Comparison of ENCODE assay signal across 8 cellular contexts in genomic region chr16:30761427-30761927, GRCh38. TPM values are rescaled to one million over a fixed set of nuclear protein-coding genes. Genes with fewer than 3 reads are reported as not detected.
DNase-seq lines count a peak whose midpoint lies in the region; ATAC-seq and TF ChIP-seq lines count a peak whose summit lies in the region.

No MANE protein-coding gene starts in this region.

- H3K4me1 Mint-ChIP-seq in T-helper 2 cell treated with Interferon-gamma antibody and Interleukin-4, amounts not matched to agents 5 μg/mL and 100 μg/mL, for 36 hours (ENCODE audit: low read depth), result peaks cover 13% of the 10 kb centered on the region
- H3K4me1 Mint-ChIP-seq in stimulated activated memory B cell treated with anti-CD40 and anti-IgM and Interleukin-4, amounts not matched to agents 10 μg/mL and 1 μg/mL and 100 μg/mL, for 72 hours, result peaks cover 46% of the 10 kb centered on the region

- H3K4me3 ChIP-seq in KMS-11 (IDR thresholded peaks at IDR 0.05; ENCODE audit: insufficient read depth, low read depth, low read length) (no peak overlapping the region), mammary epithelial cell (replicated peaks in 1 of 3; ENCODE audit: insufficient read depth in 1 of 3, low read depth in 2 of 3, low read length in 3 of 3) (peak overlapping the region; percentile 46 to 66 (median 55))

- H3K27me3 ChIP-seq in KMS-11 (ENCODE audit: insufficient read depth, low read depth) (no peaks in the 10 kb centered on the region), mammary epithelial cell (ENCODE audit: insufficient read depth, low read length) (no peaks in the 10 kb centered on the region)

- H3K27ac Mint-ChIP-seq in T-helper 2 cell treated with Interferon-gamma antibody and Interleukin-4, amounts not matched to agents 5 μg/mL and 100 μg/mL, for 36 hours, result peak overlapping the region; percentile 91
- H3K27ac Mint-ChIP-seq in stimulated activated memory B cell treated with anti-CD40 and anti-IgM and Interleukin-4, amounts not matched to agents 10 μg/mL and 1 μg/mL and 100 μg/mL, for 72 hours, result peak overlapping the region; percentile 83

- H3K27ac ChIP-seq in KMS-11, result peak overlapping the region; percentile 15; the same call in 1 of the 2 replicates
- peak overlapping the region; percentile 61 for H3K27ac ChIP-seq in mammary epithelial cell (ENCODE audit: insufficient read depth, low read depth, low read length)

- peaks cover 25% of the 10 kb centered on the region for H3K36me3 Mint-ChIP-seq in T-helper 2 cell treated with Interferon-gamma antibody and Interleukin-4, amounts not matched to agents 5 μg/mL and 100 μg/mL, for 36 hours (ENCODE audit: low read depth)
- peaks cover 55% of the 10 kb centered on the region for H3K36me3 Mint-ChIP-seq in stimulated activated memory B cell treated with anti-CD40 and anti-IgM and Interleukin-4, amounts not matched to agents 10 μg/mL and 1 μg/mL and 100 μg/mL, for 72 hours

- DNase-seq in DMS79 (lab: John Stamatoyannopoulos, UW) (peak; percentile 10), mammary epithelial cell (peak; percentile 36), left kidney (ENCODE audit: low read depth, low spot score) (peak; percentile 88), 8988T (no peak)
- peak; percentile 37 for DNase-seq in T-helper 2 cell treated with Interferon-gamma antibody and Interleukin-4, amounts not matched to agents 5 μg/mL and 100 μg/mL, for 36 hours (ENCODE audit: low spot score)

- intact Hi-C loops in mammary epithelial cell (cut with micrococcal nuclease), result no loop called here

- H4K20me1 ChIP-seq in KMS-11 (ENCODE audit: insufficient read depth) (no peaks in the 10 kb centered on the region), mammary epithelial cell (ENCODE audit: insufficient read depth, low read length) (no peaks in the 10 kb centered on the region)

- in situ Hi-C loops in mammary epithelial cell (cut with MboI; ENCODE audit: low sequenced_read_pairs in 2 of 2), result no loop called here

- H3K36me3 ChIP-seq in KMS-11 (ENCODE audit: insufficient read depth) (peaks cover 11% of the 10 kb centered on the region; the same call in 1 of the 2 replicates), mammary epithelial cell (ENCODE audit: insufficient read depth, low read length) (peaks cover 22% of the 10 kb centered on the region)

- no peak for TF ChIP-seq CTCF in KMS-11 (conservative IDR thresholded peaks at IDR 0.05; ENCODE audit: low read depth, low read length)
- no peak for TF ChIP-seq CTCF in mammary epithelial cell (conservative IDR thresholded peaks at IDR 0.05 in 1 of 2, IDR thresholded peaks at IDR 0.05 in 1 of 2; ENCODE audit: extremely low read depth in 1 of 2, insufficient read depth in 1 of 2, low read depth in 1 of 2, low read length in 2 of 2)

- CTCF ChIA-PET in mammary epithelial cell (lab: Charles Lee; ENCODE audit: low non-redundant PET), result no interaction called here

- H3K9ac ChIP-seq in KMS-11 (peak overlapping the region; percentile 54; the same call in 1 of the 2 replicates), mammary epithelial cell (ENCODE audit: insufficient read depth, low read length) (peak overlapping the region; percentile 59)

- peak overlapping the region; percentile 94 for H3K4me3 Mint-ChIP-seq in T-helper 2 cell treated with Interferon-gamma antibody and Interleukin-4, amounts not matched to agents 5 μg/mL and 100 μg/mL, for 36 hours
- H3K4me3 Mint-ChIP-seq in stimulated activated memory B cell treated with anti-CD40 and anti-IgM and Interleukin-4, amounts not matched to agents 10 μg/mL and 1 μg/mL and 100 μg/mL, for 72 hours, result peak overlapping the region; percentile 87

- dilution Hi-C loops in mammary epithelial cell (cut with HindIII; ENCODE audit: low sequenced_read_pairs), result no loop called here

- no peaks in the 10 kb centered on the region for H3K9me3 ChIP-seq in mammary epithelial cell (replicated peaks; ENCODE audit: insufficient read depth, low read length)

- H2AFZ ChIP-seq in KMS-11 (ENCODE audit: low read depth) (peak overlapping the region; percentile 94), mammary epithelial cell (ENCODE audit: low read depth, low read length) (peak overlapping the region; percentile 87)

- BruUV-seq in mammary epithelial cell (replicated peaks; lab: Mats Ljungman, UMichigan), result TSS peak; percentile 33

- H3K4me1 ChIP-seq in KMS-11 (ENCODE audit: low read depth, poor library complexity, severe bottlenecking) (peaks cover 21% of the 10 kb centered on the region), mammary epithelial cell (ENCODE audit: insufficient read depth, low read length) (peaks cover 27% of the 10 kb centered on the region)

- peak; percentile 27 for ATAC-seq in GM21528 (IDR thresholded peaks at IDR 0.05; ENCODE audit: low FRiP score, unreplicated experiment)
- peak; percentile 60 for ATAC-seq in stimulated activated memory B cell treated with anti-CD40 and anti-IgM and Interleukin-4, amounts not matched to agents 10 μg/mL and 1 μg/mL and 100 μg/mL, for 72 hours

- 2% methylated on average over 33 of the region's 64 CpGs for WGBS in mammary epithelial cell (ENCODE audit: low coverage, missing lambda C conversion rate)

- H3K79me2 ChIP-seq in KMS-11 (ENCODE audit: insufficient read depth, low read depth), result peaks cover 19% of the 10 kb centered on the region
- H3K79me2 ChIP-seq in mammary epithelial cell (ENCODE audit: insufficient read depth, low read length), result peaks cover 47% of the 10 kb centered on the region

- H3K9me3 Mint-ChIP-seq in T-helper 2 cell treated with Interferon-gamma antibody and Interleukin-4, amounts not matched to agents 5 μg/mL and 100 μg/mL, for 36 hours, result no peaks in the 10 kb centered on the region
- no peaks in the 10 kb centered on the region for H3K9me3 Mint-ChIP-seq in stimulated activated memory B cell treated with anti-CD40 and anti-IgM and Interleukin-4, amounts not matched to agents 10 μg/mL and 1 μg/mL and 100 μg/mL, for 72 hours

- peak overlapping the region; percentile 97 for H3K4me2 ChIP-seq in KMS-11
- peak overlapping the region; percentile 94 for H3K4me2 ChIP-seq in mammary epithelial cell (ENCODE audit: insufficient read depth, low read depth, low read length)

- H3K27me3 Mint-ChIP-seq in T-helper 2 cell treated with Interferon-gamma antibody and Interleukin-4, amounts not matched to agents 5 μg/mL and 100 μg/mL, for 36 hours (ENCODE audit: low read depth), result no peaks in the 10 kb centered on the region
- no peaks in the 10 kb centered on the region for H3K27me3 Mint-ChIP-seq in stimulated activated memory B cell treated with anti-CD40 and anti-IgM and Interleukin-4, amounts not matched to agents 10 μg/mL and 1 μg/mL and 100 μg/mL, for 72 hours

RNA-seq across cellular contexts. Expression of gene CFAP119, which starts 0.4 kb away (rescaled TPM):
- 1 to 10 TPM; 1.5 to 8.3 TPM for total RNA-seq in mammary epithelial cell
- polyA plus RNA-seq in mammary epithelial cell, result 7.6 TPM
- polyA minus RNA-seq in mammary epithelial cell, result not detected

RNA-seq across cellular contexts. Expression of gene RNF40, which starts 0.6 kb away (rescaled TPM):
- 10 to 100 TPM; 62.8 to 66.4 TPM for total RNA-seq in mammary epithelial cell
- polyA plus RNA-seq in mammary epithelial cell, result 45.7 TPM
- polyA minus RNA-seq in mammary epithelial cell, result 94.0 TPM

RNA-seq across cellular contexts. Expression of gene PHKG2, which starts 13.3 kb away (rescaled TPM):
- total RNA-seq in mammary epithelial cell, result 10 to 100 TPM; 15.3 to 39.3 TPM
- polyA plus RNA-seq in mammary epithelial cell, result 29.2 TPM
- polyA minus RNA-seq in mammary epithelial cell, result 6.8 TPM

RNA-seq across cellular contexts. Expression of gene ZNF629, which starts 25.5 kb away (rescaled TPM):
- 10 to 100 TPM; 13.6 to 19.2 TPM for total RNA-seq in mammary epithelial cell
- polyA plus RNA-seq in mammary epithelial cell, result 4.9 TPM
- 9.8 TPM for polyA minus RNA-seq in mammary epithelial cell
